Comparison of ENCODE assay signal across 1 cellular context in the genomic region with DNA sequence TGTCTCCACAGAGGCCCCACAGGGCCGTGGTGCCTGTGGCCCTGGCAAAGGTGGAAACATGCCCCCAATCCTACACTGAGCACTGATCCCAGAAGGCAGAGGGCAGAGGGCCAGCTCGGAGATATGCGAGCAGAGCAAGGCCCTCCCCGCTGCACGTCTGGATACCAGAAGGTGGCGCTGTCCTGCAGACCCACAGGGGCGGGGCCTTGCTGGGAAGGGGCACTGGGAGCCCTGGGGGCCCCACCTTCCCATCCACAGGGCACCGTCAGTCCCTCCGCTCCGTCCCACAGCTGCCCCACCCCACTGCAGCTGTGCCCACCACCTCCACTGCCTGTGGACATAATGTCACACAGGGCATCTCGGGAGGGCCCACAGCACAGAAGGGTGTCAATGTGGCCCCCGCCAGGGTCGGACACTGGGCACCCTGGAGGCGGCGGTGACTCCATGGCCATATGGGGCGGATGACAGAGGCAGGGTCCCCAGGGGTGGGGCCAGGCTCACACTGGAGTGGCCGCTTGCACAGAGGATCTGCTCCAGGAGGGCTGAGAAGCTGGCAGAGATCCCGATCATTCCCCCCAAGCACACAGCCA.
TF ChIP-seq lines count a peak whose summit lies in the region.

No MANE protein-coding gene starts in this region.

TF ChIP-seq in HepG2, 621 proteins besides CTCF, POLR2A, EP300 and RAD21 (continued from another document and continues in another):
- TF ChIP-seq HNF4A (CRISPR knock-in tag; IDR thresholded peaks at IDR 0.05) (peak; percentile 33; the same call in 1 of the 2 replicates), IRX3 (CRISPR knock-in tag; IDR thresholded peaks at IDR 0.05; ENCODE audit: borderline replicate concordance, low read depth) (no peak), ZNF777 (CRISPR knock-in tag; IDR thresholded peaks at IDR 0.05) (no peak), HNRNPLL (IDR thresholded peaks at IDR 0.05; ENCODE audit: low read depth, low read length, poor library complexity, severe bottlenecking) (no peak), RBM39 (IDR thresholded peaks at IDR 0.05; ENCODE audit: low read depth, low read length, poor library complexity, severe bottlenecking) (no peak), NR1H2 (CRISPR knock-in tag; IDR thresholded peaks at IDR 0.05; ENCODE audit: borderline replicate concordance, low read depth) (no peak), ZNF547 (CRISPR knock-in tag; IDR thresholded peaks at IDR 0.05) (no peak), MEIS2 (CRISPR knock-in tag; IDR thresholded peaks at IDR 0.05) (no peak), ARNT2 (CRISPR knock-in tag; IDR thresholded peaks at IDR 0.05; ENCODE audit: low read depth) (no peak), ZSCAN30 (CRISPR knock-in tag; IDR thresholded peaks at IDR 0.05) (no peak), ZNF121 (CRISPR knock-in tag; IDR thresholded peaks at IDR 0.05) (no peak), ZNF670 (CRISPR knock-in tag; IDR thresholded peaks at IDR 0.05; ENCODE audit: borderline replicate concordance) (no peak), MTF1 (CRISPR knock-in tag; IDR thresholded peaks at IDR 0.05) (no peak), NCOA5 (CRISPR knock-in tag; IDR thresholded peaks at IDR 0.05) (no peak), KDM4B (CRISPR knock-in tag; IDR thresholded peaks at IDR 0.05) (peak; percentile 49; the same call in 1 of the 2 replicates), EEA1 (CRISPR knock-in tag; IDR thresholded peaks at IDR 0.05; ENCODE audit: borderline replicate concordance) (no peak), KLF12 (CRISPR knock-in tag; IDR thresholded peaks at IDR 0.05; ENCODE audit: borderline replicate concordance) (no peak; the same call in 1 of the 2 replicates), ZEB1 (IDR thresholded peaks at IDR 0.05; ENCODE audit: insufficient replicate concordance, low read depth) (no peak), GATA4 (IDR thresholded peaks at IDR 0.05; ENCODE audit: borderline replicate concordance, low read depth) (no peak), ZNF317 (CRISPR knock-in tag; IDR thresholded peaks at IDR 0.05) (no peak)
- TF ChIP-seq, protein P1, sequence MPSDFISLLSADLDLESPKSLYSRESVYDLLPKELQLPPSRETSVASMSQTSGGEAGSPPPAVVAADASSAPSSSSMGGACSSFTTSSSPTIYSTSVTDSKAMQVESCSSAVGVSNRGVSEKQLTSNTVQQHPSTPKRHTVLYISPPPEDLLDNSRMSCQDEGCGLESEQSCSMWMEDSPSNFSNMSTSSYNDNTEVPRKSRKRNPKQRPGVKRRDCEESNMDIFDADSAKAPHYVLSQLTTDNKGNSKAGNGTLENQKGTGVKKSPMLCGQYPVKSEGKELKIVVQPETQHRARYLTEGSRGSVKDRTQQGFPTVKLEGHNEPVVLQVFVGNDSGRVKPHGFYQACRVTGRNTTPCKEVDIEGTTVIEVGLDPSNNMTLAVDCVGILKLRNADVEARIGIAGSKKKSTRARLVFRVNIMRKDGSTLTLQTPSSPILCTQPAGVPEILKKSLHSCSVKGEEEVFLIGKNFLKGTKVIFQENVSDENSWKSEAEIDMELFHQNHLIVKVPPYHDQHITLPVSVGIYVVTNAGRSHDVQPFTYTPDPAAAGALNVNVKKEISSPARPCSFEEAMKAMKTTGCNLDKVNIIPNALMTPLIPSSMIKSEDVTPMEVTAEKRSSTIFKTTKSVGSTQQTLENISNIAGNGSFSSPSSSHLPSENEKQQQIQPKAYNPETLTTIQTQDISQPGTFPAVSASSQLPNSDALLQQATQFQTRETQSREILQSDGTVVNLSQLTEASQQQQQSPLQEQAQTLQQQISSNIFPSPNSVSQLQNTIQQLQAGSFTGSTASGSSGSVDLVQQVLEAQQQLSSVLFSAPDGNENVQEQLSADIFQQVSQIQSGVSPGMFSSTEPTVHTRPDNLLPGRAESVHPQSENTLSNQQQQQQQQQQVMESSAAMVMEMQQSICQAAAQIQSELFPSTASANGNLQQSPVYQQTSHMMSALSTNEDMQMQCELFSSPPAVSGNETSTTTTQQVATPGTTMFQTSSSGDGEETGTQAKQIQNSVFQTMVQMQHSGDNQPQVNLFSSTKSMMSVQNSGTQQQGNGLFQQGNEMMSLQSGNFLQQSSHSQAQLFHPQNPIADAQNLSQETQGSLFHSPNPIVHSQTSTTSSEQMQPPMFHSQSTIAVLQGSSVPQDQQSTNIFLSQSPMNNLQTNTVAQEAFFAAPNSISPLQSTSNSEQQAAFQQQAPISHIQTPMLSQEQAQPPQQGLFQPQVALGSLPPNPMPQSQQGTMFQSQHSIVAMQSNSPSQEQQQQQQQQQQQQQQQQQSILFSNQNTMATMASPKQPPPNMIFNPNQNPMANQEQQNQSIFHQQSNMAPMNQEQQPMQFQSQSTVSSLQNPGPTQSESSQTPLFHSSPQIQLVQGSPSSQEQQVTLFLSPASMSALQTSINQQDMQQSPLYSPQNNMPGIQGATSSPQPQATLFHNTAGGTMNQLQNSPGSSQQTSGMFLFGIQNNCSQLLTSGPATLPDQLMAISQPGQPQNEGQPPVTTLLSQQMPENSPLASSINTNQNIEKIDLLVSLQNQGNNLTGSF (CRISPR knock-in tag; IDR thresholded peaks at IDR 0.05) = no peak
- TF ChIP-seq, protein P2, sequence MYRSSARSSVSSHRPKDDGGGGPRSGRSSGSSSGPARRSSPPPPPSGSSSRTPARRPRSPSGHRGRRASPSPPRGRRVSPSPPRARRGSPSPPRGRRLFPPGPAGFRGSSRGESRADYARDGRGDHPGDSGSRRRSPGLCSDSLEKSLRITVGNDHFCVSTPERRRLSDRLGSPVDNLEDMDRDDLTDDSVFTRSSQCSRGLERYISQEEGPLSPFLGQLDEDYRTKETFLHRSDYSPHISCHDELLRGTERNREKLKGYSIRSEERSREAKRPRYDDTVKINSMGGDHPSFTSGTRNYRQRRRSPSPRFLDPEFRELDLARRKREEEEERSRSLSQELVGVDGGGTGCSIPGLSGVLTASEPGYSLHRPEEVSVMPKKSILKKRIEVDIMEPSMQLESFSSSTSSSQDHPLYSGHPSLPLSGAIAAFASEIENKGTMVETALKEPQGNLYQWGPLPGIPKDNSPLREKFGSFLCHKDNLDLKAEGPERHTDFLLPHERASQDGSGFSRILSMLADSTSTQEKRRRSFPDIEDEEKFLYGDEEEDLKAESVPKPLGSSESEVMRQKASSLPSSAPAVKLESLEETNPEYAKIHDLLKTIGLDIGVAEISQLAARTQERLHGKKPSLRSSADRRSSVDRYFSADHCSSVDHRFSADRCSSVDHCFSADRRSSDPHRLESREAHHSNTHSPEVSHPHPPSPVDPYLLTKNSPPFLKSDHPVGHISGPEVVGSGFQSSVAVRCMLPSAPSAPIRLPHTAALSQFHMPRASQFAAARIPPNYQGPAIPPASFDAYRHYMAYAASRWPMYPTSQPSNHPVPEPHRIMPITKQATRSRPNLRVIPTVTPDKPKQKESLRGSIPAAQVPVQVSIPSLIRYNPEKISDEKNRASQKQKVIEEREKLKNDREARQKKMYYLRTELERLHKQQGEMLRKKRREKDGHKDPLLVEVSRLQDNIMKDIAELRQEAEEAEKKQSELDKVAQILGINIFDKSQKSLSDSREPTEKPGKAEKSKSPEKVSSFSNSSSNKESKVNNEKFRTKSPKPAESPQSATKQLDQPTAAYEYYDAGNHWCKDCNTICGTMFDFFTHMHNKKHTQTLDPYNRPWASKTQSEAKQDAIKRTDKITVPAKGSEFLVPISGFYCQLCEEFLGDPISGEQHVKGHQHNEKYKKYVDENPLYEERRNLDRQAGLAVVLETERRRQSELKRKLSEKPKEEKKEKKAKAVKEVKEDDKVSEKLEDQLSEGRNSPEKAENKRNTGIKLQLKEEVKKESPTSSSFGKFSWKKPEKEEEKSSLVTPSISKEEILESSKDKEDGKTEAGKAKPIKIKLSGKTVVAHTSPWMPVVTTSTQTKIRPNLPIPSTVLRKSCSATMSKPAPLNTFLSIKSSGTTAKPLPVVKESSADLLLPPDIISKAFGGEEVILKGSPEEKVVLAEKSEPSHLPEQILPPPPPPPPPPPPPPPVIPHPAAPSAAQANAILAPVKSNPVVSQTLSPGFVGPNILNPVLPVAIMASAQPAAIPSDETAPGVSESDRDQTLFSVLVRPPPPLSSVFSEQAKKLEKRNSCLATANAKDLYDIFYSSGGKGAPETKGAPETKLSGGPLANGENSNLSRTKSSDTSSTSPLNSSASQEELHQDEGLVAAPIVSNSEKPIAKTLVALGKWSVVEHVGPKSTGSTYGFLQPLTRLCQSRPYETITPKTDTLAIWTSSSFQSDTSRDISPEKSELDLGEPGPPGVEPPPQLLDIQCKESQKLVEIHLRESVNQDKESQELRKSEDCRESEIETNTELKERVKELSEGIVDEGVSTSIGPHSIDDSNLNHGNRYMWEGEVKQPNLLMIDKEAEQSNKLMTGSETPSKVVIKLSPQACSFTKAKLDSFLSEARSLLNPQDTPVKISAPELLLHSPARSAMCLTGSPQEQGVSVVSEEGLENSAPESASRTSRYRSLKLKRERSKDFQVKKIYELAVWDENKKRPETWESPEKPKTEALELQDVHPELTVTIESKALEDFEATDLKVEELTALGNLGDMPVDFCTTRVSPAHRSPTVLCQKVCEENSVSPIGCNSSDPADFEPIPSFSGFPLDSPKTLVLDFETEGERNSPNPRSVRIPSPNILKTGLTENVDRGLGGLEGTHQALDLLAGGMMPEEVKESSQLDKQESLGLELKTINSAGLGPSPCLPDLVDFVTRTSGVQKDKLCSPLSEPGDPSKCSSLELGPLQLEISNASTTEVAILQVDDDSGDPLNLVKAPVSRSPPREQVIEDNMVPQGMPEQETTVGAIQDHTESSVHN (CRISPR knock-in tag; IDR thresholded peaks at IDR 0.05) = no peak
- TF ChIP-seq, protein P3, sequence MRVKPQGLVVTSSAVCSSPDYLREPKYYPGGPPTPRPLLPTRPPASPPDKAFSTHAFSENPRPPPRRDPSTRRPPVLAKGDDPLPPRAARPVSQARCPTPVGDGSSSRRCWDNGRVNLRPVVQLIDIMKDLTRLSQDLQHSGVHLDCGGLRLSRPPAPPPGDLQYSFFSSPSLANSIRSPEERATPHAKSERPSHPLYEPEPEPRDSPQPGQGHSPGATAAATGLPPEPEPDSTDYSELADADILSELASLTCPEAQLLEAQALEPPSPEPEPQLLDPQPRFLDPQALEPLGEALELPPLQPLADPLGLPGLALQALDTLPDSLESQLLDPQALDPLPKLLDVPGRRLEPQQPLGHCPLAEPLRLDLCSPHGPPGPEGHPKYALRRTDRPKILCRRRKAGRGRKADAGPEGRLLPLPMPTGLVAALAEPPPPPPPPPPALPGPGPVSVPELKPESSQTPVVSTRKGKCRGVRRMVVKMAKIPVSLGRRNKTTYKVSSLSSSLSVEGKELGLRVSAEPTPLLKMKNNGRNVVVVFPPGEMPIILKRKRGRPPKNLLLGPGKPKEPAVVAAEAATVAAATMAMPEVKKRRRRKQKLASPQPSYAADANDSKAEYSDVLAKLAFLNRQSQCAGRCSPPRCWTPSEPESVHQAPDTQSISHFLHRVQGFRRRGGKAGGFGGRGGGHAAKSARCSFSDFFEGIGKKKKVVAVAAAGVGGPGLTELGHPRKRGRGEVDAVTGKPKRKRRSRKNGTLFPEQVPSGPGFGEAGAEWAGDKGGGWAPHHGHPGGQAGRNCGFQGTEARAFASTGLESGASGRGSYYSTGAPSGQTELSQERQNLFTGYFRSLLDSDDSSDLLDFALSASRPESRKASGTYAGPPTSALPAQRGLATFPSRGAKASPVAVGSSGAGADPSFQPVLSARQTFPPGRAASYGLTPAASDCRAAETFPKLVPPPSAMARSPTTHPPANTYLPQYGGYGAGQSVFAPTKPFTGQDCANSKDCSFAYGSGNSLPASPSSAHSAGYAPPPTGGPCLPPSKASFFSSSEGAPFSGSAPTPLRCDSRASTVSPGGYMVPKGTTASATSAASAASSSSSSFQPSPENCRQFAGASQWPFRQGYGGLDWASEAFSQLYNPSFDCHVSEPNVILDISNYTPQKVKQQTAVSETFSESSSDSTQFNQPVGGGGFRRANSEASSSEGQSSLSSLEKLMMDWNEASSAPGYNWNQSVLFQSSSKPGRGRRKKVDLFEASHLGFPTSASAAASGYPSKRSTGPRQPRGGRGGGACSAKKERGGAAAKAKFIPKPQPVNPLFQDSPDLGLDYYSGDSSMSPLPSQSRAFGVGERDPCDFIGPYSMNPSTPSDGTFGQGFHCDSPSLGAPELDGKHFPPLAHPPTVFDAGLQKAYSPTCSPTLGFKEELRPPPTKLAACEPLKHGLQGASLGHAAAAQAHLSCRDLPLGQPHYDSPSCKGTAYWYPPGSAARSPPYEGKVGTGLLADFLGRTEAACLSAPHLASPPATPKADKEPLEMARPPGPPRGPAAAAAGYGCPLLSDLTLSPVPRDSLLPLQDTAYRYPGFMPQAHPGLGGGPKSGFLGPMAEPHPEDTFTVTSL (CRISPR knock-in tag; IDR thresholded peaks at IDR 0.05; ENCODE audit: borderline replicate concordance) = no peak
- TF ChIP-seq, protein P4, sequence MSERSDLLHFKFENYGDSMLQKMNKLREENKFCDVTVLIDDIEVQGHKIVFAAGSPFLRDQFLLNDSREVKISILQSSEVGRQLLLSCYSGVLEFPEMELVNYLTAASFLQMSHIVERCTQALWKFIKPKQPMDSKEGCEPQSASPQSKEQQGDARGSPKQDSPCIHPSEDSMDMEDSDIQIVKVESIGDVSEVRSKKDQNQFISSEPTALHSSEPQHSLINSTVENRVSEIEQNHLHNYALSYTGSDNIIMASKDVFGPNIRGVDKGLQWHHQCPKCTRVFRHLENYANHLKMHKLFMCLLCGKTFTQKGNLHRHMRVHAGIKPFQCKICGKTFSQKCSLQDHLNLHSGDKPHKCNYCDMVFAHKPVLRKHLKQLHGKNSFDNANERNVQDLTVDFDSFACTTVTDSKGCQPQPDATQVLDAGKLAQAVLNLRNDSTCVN (CRISPR knock-in tag; IDR thresholded peaks at IDR 0.05; ENCODE audit: borderline replicate concordance) = peak; percentile 60; the same call in 1 of the 2 replicates
- TF ChIP-seq, protein P5, sequence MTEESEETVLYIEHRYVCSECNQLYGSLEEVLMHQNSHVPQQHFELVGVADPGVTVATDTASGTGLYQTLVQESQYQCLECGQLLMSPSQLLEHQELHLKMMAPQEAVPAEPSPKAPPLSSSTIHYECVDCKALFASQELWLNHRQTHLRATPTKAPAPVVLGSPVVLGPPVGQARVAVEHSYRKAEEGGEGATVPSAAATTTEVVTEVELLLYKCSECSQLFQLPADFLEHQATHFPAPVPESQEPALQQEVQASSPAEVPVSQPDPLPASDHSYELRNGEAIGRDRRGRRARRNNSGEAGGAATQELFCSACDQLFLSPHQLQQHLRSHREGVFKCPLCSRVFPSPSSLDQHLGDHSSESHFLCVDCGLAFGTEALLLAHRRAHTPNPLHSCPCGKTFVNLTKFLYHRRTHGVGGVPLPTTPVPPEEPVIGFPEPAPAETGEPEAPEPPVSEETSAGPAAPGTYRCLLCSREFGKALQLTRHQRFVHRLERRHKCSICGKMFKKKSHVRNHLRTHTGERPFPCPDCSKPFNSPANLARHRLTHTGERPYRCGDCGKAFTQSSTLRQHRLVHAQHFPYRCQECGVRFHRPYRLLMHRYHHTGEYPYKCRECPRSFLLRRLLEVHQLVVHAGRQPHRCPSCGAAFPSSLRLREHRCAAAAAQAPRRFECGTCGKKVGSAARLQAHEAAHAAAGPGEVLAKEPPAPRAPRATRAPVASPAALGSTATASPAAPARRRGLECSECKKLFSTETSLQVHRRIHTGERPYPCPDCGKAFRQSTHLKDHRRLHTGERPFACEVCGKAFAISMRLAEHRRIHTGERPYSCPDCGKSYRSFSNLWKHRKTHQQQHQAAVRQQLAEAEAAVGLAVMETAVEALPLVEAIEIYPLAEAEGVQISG (CRISPR knock-in tag; IDR thresholded peaks at IDR 0.05) = peak; percentile 50
